Comparison of ENCODE assay signal across 1 cellular context in the genomic region with DNA sequence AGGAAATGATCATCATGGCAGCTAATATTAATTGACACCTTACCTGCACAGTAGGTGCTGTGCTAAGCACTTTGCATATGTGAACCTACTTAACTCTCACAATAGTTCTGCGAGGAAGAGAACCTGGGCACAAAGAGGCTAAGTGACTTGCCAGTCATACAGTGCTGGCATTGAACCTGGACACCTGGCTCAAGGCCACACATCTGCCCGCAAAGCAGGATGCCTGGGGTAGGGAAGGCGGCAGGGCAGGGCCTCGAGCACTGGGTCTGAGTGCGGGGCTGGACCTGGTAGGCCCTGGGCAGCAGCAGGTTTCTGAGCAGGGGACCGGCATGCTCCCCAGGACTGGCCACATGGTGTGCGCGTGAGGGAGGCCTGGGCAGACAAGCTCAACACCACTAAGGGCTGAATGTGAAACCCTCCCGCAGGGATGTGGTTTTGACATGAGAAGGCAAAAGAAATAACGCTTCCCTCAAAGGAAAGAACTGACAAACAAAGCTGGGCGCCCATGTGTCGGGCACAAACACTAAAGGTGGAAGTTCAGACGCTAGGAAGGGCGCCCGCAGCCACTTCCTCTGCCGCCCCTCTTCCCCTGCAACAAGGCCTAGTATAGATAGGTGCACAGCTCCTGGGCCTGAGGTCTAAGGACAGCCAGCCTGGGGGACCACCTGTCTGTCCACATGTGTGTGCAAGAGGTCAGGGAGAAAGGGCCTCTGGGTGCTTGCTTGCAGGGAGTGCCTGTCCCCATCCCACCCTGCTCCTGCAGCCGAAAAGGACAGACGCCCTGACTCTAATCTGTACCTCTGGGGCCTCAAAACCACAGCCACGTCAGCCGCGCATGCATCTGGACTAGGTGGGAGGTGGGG.
TF ChIP-seq lines count a peak whose summit lies in the region.

No MANE protein-coding gene starts in this region.

TF ChIP-seq in HepG2, 621 proteins besides CTCF, POLR2A, EP300 and RAD21 (continued from another document and continues in another):
- TF ChIP-seq ZBTB33 (CRISPR knock-in tag; IDR thresholded peaks at IDR 0.05) (no peak), NCOA1 (CRISPR knock-in tag; IDR thresholded peaks at IDR 0.05) (0 out of 2 replicates have a peak, but pooled peaks have one; percentile 27), RXRA (CRISPR knock-in tag; IDR thresholded peaks at IDR 0.05) (0 out of 2 replicates have a peak, but pooled peaks have one; percentile 11), CBX2 (IDR thresholded peaks at IDR 0.05; ENCODE audit: low read depth, low read length) (no peak), CBX2 (CRISPR knock-in tag; IDR thresholded peaks at IDR 0.05; ENCODE audit: low read depth) (no peak), CBX5 (CRISPR knock-in tag; IDR thresholded peaks at IDR 0.05; ENCODE audit: borderline replicate concordance) (no peak), GZF1 (CRISPR knock-in tag; IDR thresholded peaks at IDR 0.05) (no peak), TARDBP (CRISPR knock-in tag; IDR thresholded peaks at IDR 0.05) (no peak), SRSF1 (optimal IDR thresholded peaks at IDR 0.05; ENCODE audit: low read depth, low read length) (no peak), HNRNPK (IDR thresholded peaks at IDR 0.05; ENCODE audit: low read depth, low read length, poor library complexity, severe bottlenecking) (no peak), ZNF766 (CRISPR knock-in tag; IDR thresholded peaks at IDR 0.05; ENCODE audit: borderline replicate concordance) (no peak), NKX3-1 (CRISPR knock-in tag; IDR thresholded peaks at IDR 0.05) (no peak), BORCS8-MEF2B (CRISPR knock-in tag; IDR thresholded peaks at IDR 0.05) (no peak), ZNF468 (CRISPR knock-in tag; IDR thresholded peaks at IDR 0.05) (no peak), SAP130 (CRISPR knock-in tag; IDR thresholded peaks at IDR 0.05; ENCODE audit: low read depth) (no peak), AHR (CRISPR knock-in tag; IDR thresholded peaks at IDR 0.05) (no peak), ZNF549 (CRISPR knock-in tag; IDR thresholded peaks at IDR 0.05) (no peak), ZKSCAN1 (IDR thresholded peaks at IDR 0.05; ENCODE audit: low read length) (no peak), REST (IDR thresholded peaks at IDR 0.05; ENCODE audit: borderline replicate concordance in 1 of 2, low read depth in 1 of 2, low read length in 2 of 2) (no peak), CAMTA2 (CRISPR knock-in tag; IDR thresholded peaks at IDR 0.05; ENCODE audit: borderline replicate concordance) (no peak), ZNF629 (CRISPR knock-in tag; conservative IDR thresholded peaks at IDR 0.05) (no peak), ZNF121 (CRISPR knock-in tag; IDR thresholded peaks at IDR 0.05) (no peak), HNRNPL (IDR thresholded peaks at IDR 0.05; ENCODE audit: low read depth, low read length) (0 out of 2 replicates have a peak, but pooled peaks have one; percentile 29), DDIT3 (CRISPR knock-in tag; IDR thresholded peaks at IDR 0.05) (no peak), ZNF614 (CRISPR knock-in tag; IDR thresholded peaks at IDR 0.05; ENCODE audit: borderline replicate concordance) (no peak), ZNF383 (CRISPR knock-in tag; IDR thresholded peaks at IDR 0.05; ENCODE audit: borderline replicate concordance) (no peak), ZNF326 (CRISPR knock-in tag; IDR thresholded peaks at IDR 0.05; ENCODE audit: borderline replicate concordance) (no peak), IRF2 (CRISPR knock-in tag; IDR thresholded peaks at IDR 0.05) (no peak), ZNF558 (CRISPR knock-in tag; IDR thresholded peaks at IDR 0.05; ENCODE audit: borderline replicate concordance) (no peak), NFATC3 (CRISPR knock-in tag; IDR thresholded peaks at IDR 0.05) (no peak), ZNF749 (CRISPR knock-in tag; IDR thresholded peaks at IDR 0.05; ENCODE audit: borderline replicate concordance) (no peak), KIAA2018 (CRISPR knock-in tag; IDR thresholded peaks at IDR 0.05; ENCODE audit: borderline replicate concordance) (no peak)
- TF ChIP-seq, protein P1, sequence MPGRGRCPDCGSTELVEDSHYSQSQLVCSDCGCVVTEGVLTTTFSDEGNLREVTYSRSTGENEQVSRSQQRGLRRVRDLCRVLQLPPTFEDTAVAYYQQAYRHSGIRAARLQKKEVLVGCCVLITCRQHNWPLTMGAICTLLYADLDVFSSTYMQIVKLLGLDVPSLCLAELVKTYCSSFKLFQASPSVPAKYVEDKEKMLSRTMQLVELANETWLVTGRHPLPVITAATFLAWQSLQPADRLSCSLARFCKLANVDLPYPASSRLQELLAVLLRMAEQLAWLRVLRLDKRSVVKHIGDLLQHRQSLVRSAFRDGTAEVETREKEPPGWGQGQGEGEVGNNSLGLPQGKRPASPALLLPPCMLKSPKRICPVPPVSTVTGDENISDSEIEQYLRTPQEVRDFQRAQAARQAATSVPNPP (CRISPR knock-in tag; IDR thresholded peaks at IDR 0.05): no peak
- TF ChIP-seq, protein P2, sequence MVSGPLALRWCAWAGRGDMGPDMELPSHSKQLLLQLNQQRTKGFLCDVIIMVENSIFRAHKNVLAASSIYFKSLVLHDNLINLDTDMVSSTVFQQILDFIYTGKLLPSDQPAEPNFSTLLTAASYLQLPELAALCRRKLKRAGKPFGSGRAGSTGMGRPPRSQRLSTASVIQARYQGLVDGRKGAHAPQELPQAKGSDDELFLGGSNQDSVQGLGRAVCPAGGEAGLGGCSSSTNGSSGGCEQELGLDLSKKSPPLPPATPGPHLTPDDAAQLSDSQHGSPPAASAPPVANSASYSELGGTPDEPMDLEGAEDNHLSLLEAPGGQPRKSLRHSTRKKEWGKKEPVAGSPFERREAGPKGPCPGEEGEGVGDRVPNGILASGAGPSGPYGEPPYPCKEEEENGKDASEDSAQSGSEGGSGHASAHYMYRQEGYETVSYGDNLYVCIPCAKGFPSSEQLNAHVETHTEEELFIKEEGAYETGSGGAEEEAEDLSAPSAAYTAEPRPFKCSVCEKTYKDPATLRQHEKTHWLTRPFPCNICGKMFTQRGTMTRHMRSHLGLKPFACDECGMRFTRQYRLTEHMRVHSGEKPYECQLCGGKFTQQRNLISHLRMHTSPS (CRISPR knock-in tag; IDR thresholded peaks at IDR 0.05; ENCODE audit: low read depth): peak; percentile 44
- TF ChIP-seq, protein P3, sequence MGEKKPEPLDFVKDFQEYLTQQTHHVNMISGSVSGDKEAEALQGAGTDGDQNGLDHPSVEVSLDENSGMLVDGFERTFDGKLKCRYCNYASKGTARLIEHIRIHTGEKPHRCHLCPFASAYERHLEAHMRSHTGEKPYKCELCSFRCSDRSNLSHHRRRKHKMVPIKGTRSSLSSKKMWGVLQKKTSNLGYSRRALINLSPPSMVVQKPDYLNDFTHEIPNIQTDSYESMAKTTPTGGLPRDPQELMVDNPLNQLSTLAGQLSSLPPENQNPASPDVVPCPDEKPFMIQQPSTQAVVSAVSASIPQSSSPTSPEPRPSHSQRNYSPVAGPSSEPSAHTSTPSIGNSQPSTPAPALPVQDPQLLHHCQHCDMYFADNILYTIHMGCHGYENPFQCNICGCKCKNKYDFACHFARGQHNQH (CRISPR knock-in tag; IDR thresholded peaks at IDR 0.05): no peak
- TF ChIP-seq, protein P4, sequence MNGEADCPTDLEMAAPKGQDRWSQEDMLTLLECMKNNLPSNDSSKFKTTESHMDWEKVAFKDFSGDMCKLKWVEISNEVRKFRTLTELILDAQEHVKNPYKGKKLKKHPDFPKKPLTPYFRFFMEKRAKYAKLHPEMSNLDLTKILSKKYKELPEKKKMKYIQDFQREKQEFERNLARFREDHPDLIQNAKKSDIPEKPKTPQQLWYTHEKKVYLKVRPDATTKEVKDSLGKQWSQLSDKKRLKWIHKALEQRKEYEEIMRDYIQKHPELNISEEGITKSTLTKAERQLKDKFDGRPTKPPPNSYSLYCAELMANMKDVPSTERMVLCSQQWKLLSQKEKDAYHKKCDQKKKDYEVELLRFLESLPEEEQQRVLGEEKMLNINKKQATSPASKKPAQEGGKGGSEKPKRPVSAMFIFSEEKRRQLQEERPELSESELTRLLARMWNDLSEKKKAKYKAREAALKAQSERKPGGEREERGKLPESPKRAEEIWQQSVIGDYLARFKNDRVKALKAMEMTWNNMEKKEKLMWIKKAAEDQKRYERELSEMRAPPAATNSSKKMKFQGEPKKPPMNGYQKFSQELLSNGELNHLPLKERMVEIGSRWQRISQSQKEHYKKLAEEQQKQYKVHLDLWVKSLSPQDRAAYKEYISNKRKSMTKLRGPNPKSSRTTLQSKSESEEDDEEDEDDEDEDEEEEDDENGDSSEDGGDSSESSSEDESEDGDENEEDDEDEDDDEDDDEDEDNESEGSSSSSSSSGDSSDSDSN (CRISPR knock-in tag; IDR thresholded peaks at IDR 0.05): no peak
